In genomic region chr20:39850821-39851330, GRCh38 we compare ENCODE assay signal across 12 cellular contexts.
DNase-seq lines count a peak whose midpoint lies in the region; ATAC-seq and TF ChIP-seq lines count a peak whose summit lies in the region.
"Had no signal": no experiment of that assay in that cellular context is flagged by ENCODE, and none has a peak within 500 bp of the region (broad histone marks: within the 10 kb centered on the region; RNA-seq: fewer than 3 reads in every experiment).

No MANE protein-coding gene starts in this region.

- H3K4me3 ChIP-seq in SK-N-SH (ENCODE audit: low read depth in 2 of 2, low read length in 1 of 2), result no peak overlapping the region
- no peak overlapping the region for H3K4me3 ChIP-seq in skin epidermis
- H3K4me3 ChIP-seq: adrenal gland, psoas muscle had no signal

- H3K27me3 ChIP-seq in SK-N-SH (ENCODE audit: insufficient read depth), result no peaks in the 10 kb centered on the region
- H3K27me3 ChIP-seq in CD4-positive, alpha-beta T cell (ENCODE audit: control insufficient read depth, insufficient read depth, low read length), result no peaks in the 10 kb centered on the region
- H3K27me3 ChIP-seq: adrenal gland had no signal

- 16% methylated on average over 5 of the region's 5 CpGs for WGBS in SK-N-SH (ENCODE audit: low lambda C conversion rate)

- intact Hi-C loops in CD4-positive, alpha-beta T cell (cut with DNase I, micrococcal nuclease), result no loop called here
- intact Hi-C loops in posterior vena cava (cut with DNase I), result no loop called here
- intact Hi-C loops in Right ventricle myocardium superior (cut with DNase I), result no loop called here

- H3K36me3 Mint-ChIP-seq in CD4-positive, alpha-beta T cell (ENCODE audit: low read depth), result no peaks in the 10 kb centered on the region

- H2AFZ ChIP-seq in SK-N-SH (ENCODE audit: low read depth), result peak overlapping the region; percentile 25; the same call in 1 of the 2 replicates

- no peak overlapping the region for H3K27ac Mint-ChIP-seq in CD4-positive, alpha-beta T cell
- H3K27ac Mint-ChIP-seq: activated T-cell treated with anti-CD3 and anti-CD28 coated beads, Interleukin-2, amount 50 U/mL, for 24 hours had no signal

- H3K4me2 ChIP-seq in SK-N-SH, result peak overlapping the region; percentile 60

- H3K27ac ChIP-seq in SK-N-SH (ENCODE audit: low read depth in 2 of 2, low read length in 1 of 2) (peak overlapping the region; percentile 71 to 81), skin epidermis (peak overlapping the region in 14 of 21 experiments; percentile 10 to 76 (median 34))
- no peak overlapping the region for H3K27ac ChIP-seq in CD4-positive, alpha-beta T cell (ENCODE audit: low read depth, low read length)
- H3K27ac ChIP-seq: psoas muscle had no signal

- no peak for TF ChIP-seq CTCF in SK-N-SH (IDR thresholded peaks at IDR 0.05)
- TF ChIP-seq CTCF in CD4-positive, alpha-beta T cell (IDR thresholded peaks at IDR 0.05), result no peak

- POLR2A ChIA-PET in SK-N-SH (lab: Yijun Ruan, JAX), result no interaction called here
- POLR2A ChIA-PET in CD4-positive, alpha-beta T cell (lab: Charles Lee), result no interaction called here

- no peaks in the 10 kb centered on the region for H4K20me1 ChIP-seq in SK-N-SH (ENCODE audit: insufficient read depth)

- no peaks in the 10 kb centered on the region for H3K9me2 ChIP-seq in SK-N-SH

- no peak for TF ChIP-seq EP300 in SK-N-SH (IDR thresholded peaks at IDR 0.05; ENCODE audit: borderline replicate concordance in 1 of 2, low read depth in 1 of 2, low read length in 1 of 2)

- CTCF ChIA-PET in SK-N-SH (lab: Yijun Ruan, JAX), result interaction anchor here (1.1 to 3.2 kb wide), 5 partner anchors 15 to 586 kb away, joined by 4 to 17 read pairs (median 5); no protein-coding TSS in a partner anchor
- CTCF ChIA-PET in CD4-positive, alpha-beta T cell (lab: Charles Lee), result no interaction called here

- H3F3A ChIP-seq in SK-N-SH (replicated peaks; ENCODE audit: insufficient read depth), result no peaks in the 10 kb centered on the region

- H3K4me1 Mint-ChIP-seq in CD4-positive, alpha-beta T cell (ENCODE audit: low read depth), result no peaks in the 10 kb centered on the region

- H3K9ac ChIP-seq in SK-N-SH, result no peak overlapping the region; the same call in 1 of the 2 replicates

- no peak for ATAC-seq in CD4-positive, alpha-beta T cell (ENCODE audit: poor library complexity)
- ATAC-seq in Right ventricle myocardium superior (ENCODE audit: poor library complexity) (no peak), HG03439 (IDR thresholded peaks at IDR 0.05; ENCODE audit: unreplicated experiment) (no peak)
- ATAC-seq: psoas muscle had no signal

- H3K4me1 ChIP-seq in SK-N-SH (ENCODE audit: control insufficient read depth in 1 of 2, insufficient read depth in 2 of 2, low read depth in 1 of 2, low read length in 1 of 2), result peaks cover 28 to 32% of the 10 kb centered on the region in 2 experiments

- no peaks in the 10 kb centered on the region for H3K79me2 ChIP-seq in SK-N-SH (ENCODE audit: insufficient read depth)

- DNase-seq in GM03348 (ENCODE audit: low spot score), result peak; percentile 7
- DNase-seq in SK-N-SH, result no peak
- DNase-seq in iPS-NIHi7 (ENCODE audit: extremely low spot score), result peak; percentile 28
- DNase-seq in CD4-positive, alpha-beta T cell, result no peak
- no peak for DNase-seq in posterior vena cava (ENCODE audit: low spot score)
- DNase-seq in Right ventricle myocardium superior, result no peak
- DNase-seq: activated CD4-positive, alpha-beta T cell treated with anti-CD3 and anti-CD28 coated beads for 4 hours; activated T-cell treated with anti-CD3 and anti-CD28 coated beads, Interleukin-2, amount 50 U/mL, for 24 hours; adrenal gland; psoas muscle had no signal

- no peaks in the 10 kb centered on the region for H3K36me3 ChIP-seq in SK-N-SH (replicated peaks in 1 of 2; ENCODE audit: control insufficient read depth in 1 of 2, insufficient read depth in 2 of 2, low read length in 1 of 2)
- H3K36me3 ChIP-seq: adrenal gland had no signal

- H3K4me3 Mint-ChIP-seq in CD4-positive, alpha-beta T cell, result no peak overlapping the region
- H3K4me3 Mint-ChIP-seq: activated T-cell treated with anti-CD3 and anti-CD28 coated beads, Interleukin-2, amount 50 U/mL, for 24 hours had no signal

- no peaks in the 10 kb centered on the region for H3K9me3 ChIP-seq in SK-N-SH
- no peaks in the 10 kb centered on the region for H3K9me3 ChIP-seq in CD4-positive, alpha-beta T cell (ENCODE audit: control insufficient read depth, low read length)
- H3K9me3 ChIP-seq: adrenal gland, psoas muscle had no signal

- H3K27me3 Mint-ChIP-seq in CD4-positive, alpha-beta T cell, result no peaks in the 10 kb centered on the region
- H3K27me3 Mint-ChIP-seq: activated T-cell treated with anti-CD3 and anti-CD28 coated beads, Interleukin-2, amount 50 U/mL, for 24 hours had no signal

- TF ChIP-seq RAD21 in SK-N-SH (IDR thresholded peaks at IDR 0.05; ENCODE audit: low read length), result no peak

- H3K9me3 Mint-ChIP-seq in CD4-positive, alpha-beta T cell, result no peaks in the 10 kb centered on the region
- H3K9me3 Mint-ChIP-seq: activated T-cell treated with anti-CD3 and anti-CD28 coated beads, Interleukin-2, amount 50 U/mL, for 24 hours had no signal

TF ChIP-seq in SK-N-SH, 30 proteins besides CTCF, POLR2A, EP300 and RAD21:
- TF ChIP-seq USF1 (IDR thresholded peaks at IDR 0.05; ENCODE audit: borderline replicate concordance, low read depth), result no peak
- TF ChIP-seq TCF12 (IDR thresholded peaks at IDR 0.05), result peak; percentile 18; the same call in 1 of the 2 replicates

Comparison
In these comparisons a context has a peak if more than half of its experiments do, and no peak if none do; other contexts are left out.
1. DNase-seq: peak in GM03348 (single experiment) and iPS-NIHi7 (single experiment); none in SK-N-SH (single experiment), CD4-positive, alpha-beta T cell (0 of 10), posterior vena cava (single experiment) and Right ventricle myocardium superior (single experiment).